23 cellular contexts compared by ENCODE assay signal in genomic region chr2:156697906-156698305, GRCh38.
"Had no signal": no experiment of that assay in that cellular context is flagged by ENCODE, and none has a peak within 500 bp of the region (broad histone marks: within the 10 kb centered on the region; RNA-seq: fewer than 3 reads in every experiment).

No MANE protein-coding gene starts in this region.

- H3K36me3 ChIP-seq: stomach, suprapubic skin, thoracic aorta, thyroid gland, tibial artery, tibial nerve, transverse colon, upper lobe of left lung, upper lobe of right lung, uterus, vagina had no signal

- H3K27me3 ChIP-seq: stomach, suprapubic skin, testis, thyroid gland, tibial artery, tibial nerve, transverse colon, upper lobe of left lung, upper lobe of right lung, uterus, vagina had no signal

- H3K4me1 ChIP-seq: suprapubic skin, testis, thyroid gland, tibial nerve, transverse colon, upper lobe of left lung, uterus, vagina had no signal

- H3K9me3 ChIP-seq: stomach, suprapubic skin, testis, thoracic aorta, thyroid gland, tibial artery, tibial nerve, transverse colon, upper lobe of left lung, upper lobe of right lung, uterus, vagina had no signal

- H3K4me3 ChIP-seq: stomach, suprapubic skin, testis, thoracic aorta, thyroid gland, tibial artery, tibial nerve, transverse colon, upper lobe of left lung, upper lobe of right lung, uterus, vagina had no signal

- DNase-seq: stimulated activated CD4-positive, alpha-beta T cell treated with anti-CD3 and anti-CD28 coated beads, Interleukin-2, amount 100 ng/mL, for 48 hours; stimulated activated CD4-positive, alpha-beta T cell treated with anti-CD3 and anti-CD28 coated beads, Interleukin-4, amount 100 ng/mL, for 1 hour; stimulated activated CD4-positive, alpha-beta T cell treated with anti-CD3 and anti-CD28 coated beads, Interleukin-4, amount 100 ng/mL, for 24 hours; stimulated activated CD4-positive, alpha-beta T cell treated with anti-CD3 and anti-CD28 coated beads, Interleukin-4, amount 100 ng/mL, for 4 hours; stimulated activated CD8-positive, alpha-beta memory T cell treated with anti-CD3 and anti-CD28 coated beads, Interleukin-4, amount 100 ng/mL, for 48 hours; stimulated activated naive B cell treated with anti-CD40 and anti-IgM and Interleukin-4, amounts not matched to agents 10 μg/mL and 1 μg/mL and 100 μg/mL, for 72 hours; stimulated activated naive CD4-positive, alpha-beta T cell; stimulated activated naive CD4-positive, alpha-beta T cell treated with Interleukin-2 at 50 U/mL for 16 hours; stimulated activated naive CD8-positive, alpha-beta T cell treated with anti-CD3 and anti-CD28 coated beads, Interleukin-15, amount 100 ng/mL, for 72 hours; stimulated activated naive CD8-positive, alpha-beta T cell treated with anti-CD3 and anti-CD28 coated beads, Interleukin-15, Interleukin-2, amounts not matched to agents 100 U/mL and 50 U/mL, for 24 hours; stomach; substantia nigra; testis; thyroid gland; tibial artery; transverse colon; upper lobe of left lung; upper lobe of right lung; uterus had no signal

- H3K27ac ChIP-seq: stomach, suprapubic skin, testis, thoracic aorta, thyroid gland, tibial artery, tibial nerve, transverse colon, upper lobe of left lung, upper lobe of right lung, uterus, vagina had no signal
